26 cellular contexts compared by ENCODE assay signal in genomic region chr6:112683106-112683505, GRCh38.
"Had no signal": no experiment of that assay in that cellular context is flagged by ENCODE, and none has a peak within 500 bp of the region (broad histone marks: within the 10 kb centered on the region; RNA-seq: fewer than 3 reads in every experiment).

No MANE protein-coding gene starts in this region.

- H3K9me3 ChIP-seq: ascending aorta, body of pancreas, Peyer's patch had no signal

- H3K36me3 ChIP-seq: ascending aorta, cardiac muscle cell, MG63, Peyer's patch had no signal

- ATAC-seq: activated CD8-positive, alpha-beta memory T cell treated with anti-CD3 and anti-CD28 coated beads, Interleukin-2, amount 10 ng/mL, durations not matched to agents 7 days and 5 days; body of pancreas; T-helper 17 cell; WTC11 had no signal

- H3K9me3 Mint-ChIP-seq: activated naive CD4-positive, alpha-beta T cell treated with anti-CD3 and anti-CD28 coated beads, Interleukin-2, amount 50 U/mL, for 24 hours; activated T-cell treated with anti-CD3 and anti-CD28 coated beads, Interleukin-2, amount 50 U/mL, for 24 hours; activated T-helper 1 cell treated with anti-CD3 and anti-CD28 coated beads, Interleukin-12 subunit alpha, Interleukin-12 subunit beta, Interleukin-2, Interleukin-4 antibody, amounts not matched to agents 30 ng/mL and 10 ng/mL and 1 ng/mL, durations not matched to agents 14 hours and 24 hours and 36 hours; WTC11 had no signal

- H3K27ac Mint-ChIP-seq: activated CD8-positive, alpha-beta memory T cell treated with anti-CD3 and anti-CD28 coated beads, Interleukin-2, amount 10 ng/mL, durations not matched to agents 7 days and 5 days; activated naive CD4-positive, alpha-beta T cell treated with anti-CD3 and anti-CD28 coated beads, Interleukin-2, amount 50 U/mL, for 24 hours; activated T-cell treated with anti-CD3 and anti-CD28 coated beads, Interleukin-2, amount 50 U/mL, for 24 hours; activated T-helper 1 cell treated with anti-CD3 and anti-CD28 coated beads, Interleukin-12 subunit alpha, Interleukin-12 subunit beta, Interleukin-2, Interleukin-4 antibody, amounts not matched to agents 30 ng/mL and 10 ng/mL and 1 ng/mL, durations not matched to agents 14 hours and 24 hours and 36 hours; T-helper 17 cell; WTC11 had no signal

- H3K4me3 Mint-ChIP-seq: activated CD8-positive, alpha-beta memory T cell treated with anti-CD3 and anti-CD28 coated beads, Interleukin-2, amount 10 ng/mL, durations not matched to agents 7 days and 5 days; activated naive CD4-positive, alpha-beta T cell treated with anti-CD3 and anti-CD28 coated beads, Interleukin-2, amount 50 U/mL, for 24 hours; activated T-cell treated with anti-CD3 and anti-CD28 coated beads, Interleukin-2, amount 50 U/mL, for 24 hours; activated T-helper 1 cell treated with anti-CD3 and anti-CD28 coated beads, Interleukin-12 subunit alpha, Interleukin-12 subunit beta, Interleukin-2, Interleukin-4 antibody, amounts not matched to agents 30 ng/mL and 10 ng/mL and 1 ng/mL, durations not matched to agents 14 hours and 24 hours and 36 hours; T-helper 17 cell; WTC11 had no signal

- H3K27ac ChIP-seq: ascending aorta, body of pancreas, cardiac muscle cell, KMS-11, Peyer's patch had no signal

- H3K4me3 ChIP-seq: ascending aorta, body of pancreas, cardiac muscle cell, MG63, Peyer's patch had no signal

- H3K9ac ChIP-seq: KMS-11 had no signal

- H3K4me1 ChIP-seq: ascending aorta, body of pancreas, Peyer's patch had no signal

- H3K27me3 ChIP-seq: ascending aorta, body of pancreas, cardiac muscle cell, MG63, Peyer's patch had no signal

- H3K4me1 Mint-ChIP-seq: activated CD8-positive, alpha-beta memory T cell treated with anti-CD3 and anti-CD28 coated beads, Interleukin-2, amount 10 ng/mL, durations not matched to agents 7 days and 5 days; activated naive CD4-positive, alpha-beta T cell treated with anti-CD3 and anti-CD28 coated beads, Interleukin-2, amount 50 U/mL, for 24 hours; T-helper 17 cell; WTC11 had no signal

- H3K4me2 ChIP-seq: KMS-11 had no signal

- DNase-seq: activated CD4-positive, alpha-beta T cell treated with anti-CD3 and anti-CD28 coated beads for 48 hours; activated CD4-positive, alpha-beta T cell treated with anti-CD3 and anti-CD28 coated beads, Interleukin-2, amount 50 U/mL, for 48 hours; activated CD4-positive, CD25-positive, alpha-beta regulatory T cell treated with anti-CD3 and anti-CD28 coated beads, Interleukin-2, amount 50 U/mL, for 72 hours; activated CD8-positive, alpha-beta memory T cell treated with anti-CD3 and anti-CD28 coated beads, Interleukin-2, amount 10 ng/mL, durations not matched to agents 7 days and 5 days; activated effector memory CD4-positive, alpha-beta T cell treated with Interleukin-2 at 50 U/mL for 16 hours; activated naive CD4-positive, alpha-beta T cell; activated T-cell treated with anti-CD3 and anti-CD28 coated beads, Interleukin-2, amount 50 U/mL, for 24 hours; amniotic stem cell; body of pancreas; MG63; NCI-H1105 treated with DMSO at 0.1 percent for 48 hours; NCI-H146; NCI-H187 treated with DMSO at 0.1 percent for 48 hours; NCI-H2081 treated with DMSO at 0.1 percent for 48 hours; NCI-H446; NCI-H524; Peyer's patch; SHP77 treated with DMSO at 0.1 percent for 48 hours; T-helper 17 cell; T-helper 9 cell had no signal

- H3K36me3 Mint-ChIP-seq: activated CD8-positive, alpha-beta memory T cell treated with anti-CD3 and anti-CD28 coated beads, Interleukin-2, amount 10 ng/mL, durations not matched to agents 7 days and 5 days; activated naive CD4-positive, alpha-beta T cell treated with anti-CD3 and anti-CD28 coated beads, Interleukin-2, amount 50 U/mL, for 24 hours; WTC11 had no signal

- H3K27me3 Mint-ChIP-seq: activated CD8-positive, alpha-beta memory T cell treated with anti-CD3 and anti-CD28 coated beads, Interleukin-2, amount 10 ng/mL, durations not matched to agents 7 days and 5 days; activated naive CD4-positive, alpha-beta T cell treated with anti-CD3 and anti-CD28 coated beads, Interleukin-2, amount 50 U/mL, for 24 hours; activated T-cell treated with anti-CD3 and anti-CD28 coated beads, Interleukin-2, amount 50 U/mL, for 24 hours; T-helper 17 cell had no signal
